ENCODE assay signal across 20 cellular contexts in the genomic region with DNA sequence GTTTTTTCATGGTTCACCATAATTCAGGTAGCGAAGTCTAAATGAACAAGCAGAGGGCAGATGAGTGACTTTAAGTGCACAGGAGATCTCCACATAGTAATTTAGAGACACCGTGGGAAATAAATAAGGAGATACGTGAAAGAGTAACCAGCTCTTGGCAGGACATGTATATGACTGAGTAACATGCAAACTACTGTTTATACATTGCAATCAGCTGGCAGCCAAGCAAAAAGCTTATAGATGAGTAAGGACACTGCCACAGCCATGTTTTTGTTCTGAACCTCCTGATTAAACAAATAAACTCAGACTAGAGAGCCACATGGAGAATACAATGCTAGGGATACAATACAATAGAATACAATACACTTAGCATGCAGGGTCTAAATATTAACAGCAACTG.
"Had no signal": no experiment of that assay in that cellular context is flagged by ENCODE, and none has a peak within 500 bp of the region (broad histone marks: within the 10 kb centered on the region; RNA-seq: fewer than 3 reads in every experiment).

No MANE protein-coding gene starts in this region.

- H3K27me3 Mint-ChIP-seq: activated naive CD4-positive, alpha-beta T cell treated with anti-CD3 and anti-CD28 coated beads, Interleukin-2, amount 50 U/mL, for 24 hours; T-helper 17 cell had no signal

- H3K36me3 Mint-ChIP-seq: activated naive CD4-positive, alpha-beta T cell treated with anti-CD3 and anti-CD28 coated beads, Interleukin-2, amount 50 U/mL, for 24 hours had no signal

- DNase-seq: activated CD4-positive, alpha-beta T cell treated with anti-CD3 and anti-CD28 coated beads for 1 hour; activated CD8-positive, alpha-beta memory T cell treated with anti-CD3 and anti-CD28 coated beads for 24 hours; activated CD8-positive, alpha-beta memory T cell treated with anti-CD3 and anti-CD28 coated beads, Interleukin-2, amount 50 U/mL, for 48 hours; activated gamma-delta T cell; effector CD4-positive, alpha-beta T cell; foreskin melanocyte; glutamatergic neuron; hippocampal formation; left colon; occipital lobe; retina; stimulated activated naive CD8-positive, alpha-beta T cell treated with anti-CD3 and anti-CD28 coated beads, Interleukin-15, Interleukin-2, amounts not matched to agents 100 U/mL and 50 U/mL, for 24 hours; substantia nigra; T-helper 17 cell; tibial artery; WERI-Rb-1 had no signal

- H3K4me1 Mint-ChIP-seq: activated naive CD4-positive, alpha-beta T cell treated with anti-CD3 and anti-CD28 coated beads, Interleukin-2, amount 50 U/mL, for 24 hours had no signal

- H3K9me3 Mint-ChIP-seq: activated naive CD4-positive, alpha-beta T cell treated with anti-CD3 and anti-CD28 coated beads, Interleukin-2, amount 50 U/mL, for 24 hours had no signal

- H3K27ac Mint-ChIP-seq: activated naive CD4-positive, alpha-beta T cell treated with anti-CD3 and anti-CD28 coated beads, Interleukin-2, amount 50 U/mL, for 24 hours; T-helper 17 cell had no signal

- H3K4me3 ChIP-seq: ascending aorta, breast epithelium, lung, tibial artery had no signal

- H3K4me3 Mint-ChIP-seq: activated naive CD4-positive, alpha-beta T cell treated with anti-CD3 and anti-CD28 coated beads, Interleukin-2, amount 50 U/mL, for 24 hours; T-helper 17 cell had no signal

- ATAC-seq: left colon; stimulated activated naive CD8-positive, alpha-beta T cell treated with anti-CD3 and anti-CD28 coated beads, Interleukin-15, Interleukin-2, amounts not matched to agents 100 U/mL and 50 U/mL, for 24 hours; T-helper 17 cell had no signal
